ENCODE assay signal across 11 cellular contexts in the genomic region with DNA sequence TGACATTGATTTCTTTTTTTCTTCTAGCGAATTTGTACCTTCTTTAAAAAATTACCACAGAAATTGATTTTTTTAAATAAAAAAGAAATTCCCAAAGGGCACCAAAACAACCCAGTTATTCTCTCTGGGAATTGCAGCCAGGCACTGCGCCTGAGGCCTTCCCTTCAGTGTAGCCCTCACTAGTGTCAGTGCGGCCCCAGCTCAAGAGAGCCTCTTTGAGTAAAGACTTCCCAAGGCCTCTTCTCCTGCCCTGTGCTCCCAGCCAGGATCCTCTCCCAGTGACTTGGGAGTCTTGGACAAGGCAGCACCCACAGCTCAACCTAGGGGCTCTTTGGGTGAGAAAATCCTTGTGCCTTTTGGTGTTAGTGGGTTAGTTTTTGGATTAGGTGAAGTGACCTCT. TPM values are rescaled to one million over a fixed set of nuclear protein-coding genes. Genes with fewer than 3 reads are reported as not detected.
"Had no signal": no experiment of that assay in that cellular context is flagged by ENCODE, and none has a peak within 500 bp of the region (broad histone marks: within the 10 kb centered on the region; RNA-seq: fewer than 3 reads in every experiment).

No MANE protein-coding gene starts in this region.

- H3K4me3 Mint-ChIP-seq: HFFc6, IgD-negative memory B cell had no signal

- H3K9me3 ChIP-seq: HAP-1 had no signal

- H3K9me3 Mint-ChIP-seq: HFFc6 had no signal

- H2AFZ ChIP-seq: GM23248 had no signal

- H3K9ac ChIP-seq: GM23248 had no signal

- DNase-seq: GOT3, H7, HFFc6 had no signal

- H3K36me3 Mint-ChIP-seq: IgD-negative memory B cell had no signal

- ATAC-seq: HCT116, HepG2 had no signal

- H3K4me3 ChIP-seq: GM23248, HAP-1 had no signal

- H3K36me3 ChIP-seq: HAP-1 had no signal

- H3K4me1 ChIP-seq: HAP-1 had no signal

- H3K27ac Mint-ChIP-seq: HFFc6, IgD-negative memory B cell had no signal

- H3K27ac ChIP-seq: GM23248, HL-60 had no signal

- H3K4me1 Mint-ChIP-seq: IgD-negative memory B cell had no signal

RNA-seq across cellular contexts. Expression of gene BPIFB4, which starts 41.5 kb away (rescaled TPM):
- total RNA-seq: GM23248, H4, H7, HepG2, HFFc6, HT1080 had no signal

RNA-seq across cellular contexts. Expression of gene BPIFA2, which starts 47.0 kb away (rescaled TPM):
- total RNA-seq: GM23248, H4, H7, HepG2, HFFc6, HT1080 had no signal
